ENCODE assay signal across 11 cellular contexts in genomic region chr6:16305788-16306187, GRCh38.
DNase-seq lines count a peak whose midpoint lies in the region; ATAC-seq and TF ChIP-seq lines count a peak whose summit lies in the region.
"Had no signal": no experiment of that assay in that cellular context is flagged by ENCODE, and none has a peak within 500 bp of the region (broad histone marks: within the 10 kb centered on the region; RNA-seq: fewer than 3 reads in every experiment).

No MANE protein-coding gene starts in this region.

- no peaks in the 10 kb centered on the region for H3K9me3 ChIP-seq in H9 (ENCODE audit: control insufficient read depth, low read depth, low read length)
- no peaks in the 10 kb centered on the region for H3K9me3 ChIP-seq in neuronal stem cell (replicated peaks in 1 of 2; ENCODE audit: control insufficient read depth in 2 of 2, insufficient read depth in 1 of 2, low read depth in 1 of 2, low read length in 2 of 2)
- H3K9me3 ChIP-seq: left ventricle myocardium inferior had no signal

- H2AK5ac ChIP-seq in H9 (ENCODE audit: insufficient read length, low read length) (no peak overlapping the region), neuronal stem cell (ENCODE audit: low read depth, low read length) (peak overlapping the region; percentile 64)

- H3K27me3 Mint-ChIP-seq in H9 (ENCODE audit: low read depth), result no peaks in the 10 kb centered on the region
- no peaks in the 10 kb centered on the region for H3K27me3 Mint-ChIP-seq in naive thymus-derived CD8-positive, alpha-beta T cell
- H3K27me3 Mint-ChIP-seq: brain had no signal

- H3K23me2 ChIP-seq in H9 (ENCODE audit: insufficient read length, low read depth, low read length, poor library complexity, severe bottlenecking), result peaks cover 3% of the 10 kb centered on the region

- H3K4me1 ChIP-seq in H9 (ENCODE audit: insufficient read depth, low read length) (peaks cover 2% of the 10 kb centered on the region; the same call in 1 of the 2 replicates), neuronal stem cell (ENCODE audit: control insufficient read depth in 2 of 2, insufficient read depth in 1 of 2, low read depth in 1 of 2, low read length in 2 of 2) (peaks cover 13% of the 10 kb centered on the region in 2 donors)

- TF ChIP-seq CTCF in H9 (conservative IDR thresholded peaks at IDR 0.05), result no peak

- no peak overlapping the region for H4K5ac ChIP-seq in H9 (ENCODE audit: insufficient read length, low read depth, low read length)

- H3K79me1 ChIP-seq in H9 (ENCODE audit: insufficient read depth, low read depth, low read length, poor library complexity, severe bottlenecking) (no peaks in the 10 kb centered on the region), neuronal stem cell (ENCODE audit: low read depth, low read length) (no peaks in the 10 kb centered on the region)

- no peak overlapping the region for H2BK12ac ChIP-seq in H9 (ENCODE audit: insufficient read length, low read depth, low read length)
- no peak overlapping the region for H2BK12ac ChIP-seq in neuronal stem cell (ENCODE audit: low read length)

- H3K14ac ChIP-seq in H9 (ENCODE audit: insufficient read depth, low read length) (peak overlapping the region; percentile 29), neuronal stem cell (ENCODE audit: low read length) (peak overlapping the region; percentile 63)

- no peak overlapping the region for H2BK20ac ChIP-seq in H9 (ENCODE audit: low read depth, low read length, poor library complexity, severe bottlenecking)

- peaks cover 26 to 46% of the 10 kb centered on the region in 2 experiments for H3K4me1 Mint-ChIP-seq in H9
- H3K4me1 Mint-ChIP-seq in naive thymus-derived CD8-positive, alpha-beta T cell, result no peaks in the 10 kb centered on the region

- H3K36me3 ChIP-seq in neuronal stem cell (replicated peaks in 1 of 2; ENCODE audit: control insufficient read depth in 2 of 2, insufficient read depth in 2 of 2, low read length in 2 of 2), result no peaks in the 10 kb centered on the region

- WGBS in H9 (ENCODE audit: extremely low coverage, insufficient read length, low lambda C conversion rate), result no CpG with 5 or more reads among the region's 19 CpGs
- no CpG with 5 or more reads among the region's 19 CpGs for WGBS in neuronal stem cell (ENCODE audit: extremely low coverage in 2 of 2, insufficient read length in 2 of 2, insufficient replicate concordance in 1 of 2), 2 donors

- H2BK5ac ChIP-seq in H9 (ENCODE audit: insufficient read length, low read length) (no peak overlapping the region), neuronal stem cell (ENCODE audit: low read length) (no peak overlapping the region)

- no peak overlapping the region for H3K27ac Mint-ChIP-seq in H9
- peak overlapping the region in 1 of 10 donors; percentile 48 for H3K27ac Mint-ChIP-seq in naive thymus-derived CD8-positive, alpha-beta T cell

- H3K9me3 Mint-ChIP-seq in H9, result no peaks in the 10 kb centered on the region
- H3K9me3 Mint-ChIP-seq in naive thymus-derived CD8-positive, alpha-beta T cell, result no peaks in the 10 kb centered on the region
- H3K9me3 Mint-ChIP-seq: brain had no signal

- no peak overlapping the region for H3K27ac ChIP-seq in H9 (ENCODE audit: insufficient read length, low read depth, low read length)
- no peak overlapping the region for H3K27ac ChIP-seq in neuronal stem cell (replicated peaks; ENCODE audit: low read length)
- H3K27ac ChIP-seq: left ventricle myocardium inferior had no signal

- no peak overlapping the region for H4K91ac ChIP-seq in H9 (ENCODE audit: insufficient read length, low read depth, low read length)
- H4K91ac ChIP-seq in neuronal stem cell (ENCODE audit: low read depth, low read length, poor library complexity), result no peak overlapping the region

- H3K4me2 ChIP-seq in H9 (ENCODE audit: insufficient read depth, insufficient read length, low read length), result peak overlapping the region; percentile 93
- H3K4me2 ChIP-seq in neuronal stem cell (ENCODE audit: insufficient read depth, low read length, poor library complexity, severe bottlenecking), result peak overlapping the region; percentile 54

- no peak overlapping the region for H3T11ph ChIP-seq in H9 (ENCODE audit: low read length)

- no peak overlapping the region for H3K23ac ChIP-seq in H9 (ENCODE audit: insufficient read length, low read depth, low read length)
- peak overlapping the region; percentile 17 for H3K23ac ChIP-seq in neuronal stem cell (ENCODE audit: low read depth, low read length, poor library complexity)

- no peaks in the 10 kb centered on the region for H3K36me3 Mint-ChIP-seq in H9 (ENCODE audit: insufficient read depth in 1 of 3, low read depth in 3 of 3)
- H3K36me3 Mint-ChIP-seq in naive thymus-derived CD8-positive, alpha-beta T cell, result peaks cover 0 to 43% (median 6%) of the 10 kb centered on the region in 3 donors

- H3K4me3 ChIP-seq in neuronal stem cell (ENCODE audit: low read length in 2 of 2), result peak overlapping the region in 1 of 2 donors; percentile 53
- H3K4me3 ChIP-seq: left ventricle myocardium inferior had no signal

- H2BK15ac ChIP-seq in H9 (ENCODE audit: low read depth, low read length) (no peak overlapping the region), neuronal stem cell (ENCODE audit: low read length) (peak overlapping the region; percentile 31)

- no peaks in the 10 kb centered on the region for H4K20me1 ChIP-seq in H9 (ENCODE audit: control insufficient read depth, insufficient read depth, insufficient read length)

- DNase-seq in H9 (no peak), neuronal stem cell (ENCODE audit: low spot score) (no peak), NCI-H526 (lab: John Stamatoyannopoulos, UW) (no peak)
- no peak for DNase-seq in stimulated activated CD4-positive, alpha-beta T cell treated with anti-CD3 and anti-CD28 coated beads, Interleukin-4, amount 100 ng/mL, for 1 hour
- DNase-seq in naive thymus-derived CD8-positive, alpha-beta T cell, result no peak
- DNase-seq: EL, left ventricle myocardium inferior, retina had no signal

- H3K56ac ChIP-seq in H9 (ENCODE audit: insufficient read length, low read depth, low read length), result no peak overlapping the region

- no peak overlapping the region for H3K9ac ChIP-seq in H9 (ENCODE audit: extremely low read depth, insufficient read length, low read length)
- peak overlapping the region; percentile 38 for H3K9ac ChIP-seq in neuronal stem cell (ENCODE audit: low read depth, low read length, poor library complexity)

- H2AFZ ChIP-seq in H9 (ENCODE audit: low read length) (no peak overlapping the region), neuronal stem cell (ENCODE audit: low read length) (no peak overlapping the region)

- POLR2A ChIA-PET in naive thymus-derived CD8-positive, alpha-beta T cell (lab: Charles Lee), result interaction anchor here (0.7 kb wide), 1 partner anchor 457 kb away, joined by 3 read pairs; no protein-coding TSS in a partner anchor

- H3K27me3 ChIP-seq in H9 (ENCODE audit: insufficient read depth, low read length), result peaks cover 2% of the 10 kb centered on the region; the same call in 1 of the 2 replicates
- peaks cover 0 to 10% (median 0%) of the 10 kb centered on the region in 3 experiments for H3K27me3 ChIP-seq in neuronal stem cell (ENCODE audit: control insufficient read depth in 3 of 3, insufficient read depth in 3 of 3, low read depth in 1 of 3, low read length in 3 of 3)

- H4K8ac ChIP-seq in H9 (replicated peaks; ENCODE audit: insufficient read length, low read depth, low read length) (no peak overlapping the region), neuronal stem cell (ENCODE audit: low read depth, low read length) (no peak overlapping the region)

- peak overlapping the region in 1 of 2 experiments; percentile 73; a peak in 3 of 5 replicates for H3K4me3 Mint-ChIP-seq in H9
- no peak overlapping the region for H3K4me3 Mint-ChIP-seq in naive thymus-derived CD8-positive, alpha-beta T cell
- H3K4me3 Mint-ChIP-seq: brain had no signal

- no peaks in the 10 kb centered on the region for H3K79me2 ChIP-seq in H9 (ENCODE audit: insufficient read depth, low read length)

- ATAC-seq in GM19025 (IDR thresholded peaks at IDR 0.05; ENCODE audit: low read depth, unreplicated experiment), result peak; percentile 15
- peak; percentile 35 for ATAC-seq in HG03432 (IDR thresholded peaks at IDR 0.05; ENCODE audit: unreplicated experiment)
- no peak for ATAC-seq in naive thymus-derived CD8-positive, alpha-beta T cell

- no peak overlapping the region for H3K4ac ChIP-seq in H9 (ENCODE audit: low read depth, low read length)
- H3K4ac ChIP-seq in neuronal stem cell (ENCODE audit: low read length), result no peak overlapping the region

- H3K18ac ChIP-seq in H9 (ENCODE audit: insufficient read length, low read depth, low read length) (no peak overlapping the region), neuronal stem cell (ENCODE audit: low read length) (peak overlapping the region; percentile 87)

- H2BK120ac ChIP-seq in H9 (ENCODE audit: low read depth, low read length, poor library complexity, severe bottlenecking) (no peak overlapping the region), neuronal stem cell (ENCODE audit: low read depth, low read length) (no peak overlapping the region)

Comparison
In these comparisons a context has a peak if more than half of its experiments do, and no peak if none do; other contexts are left out.
1. ATAC-seq: peak in GM19025 (single experiment) and HG03432 (single experiment); none in naive thymus-derived CD8-positive, alpha-beta T cell (0 of 2).